9 cellular contexts compared by ENCODE assay signal in genomic region chr10:22623624-22624263, GRCh38.
DNase-seq lines count a peak whose midpoint lies in the region; ATAC-seq, FAIRE-seq and TF ChIP-seq lines count a peak whose summit lies in the region.
"Had no signal": no experiment of that assay in that cellular context is flagged by ENCODE, and none has a peak within 500 bp of the region (broad histone marks: within the 10 kb centered on the region; RNA-seq: fewer than 3 reads in every experiment).

No MANE protein-coding gene starts in this region.

- H3K79me2 ChIP-seq in keratinocyte (ENCODE audit: control insufficient read depth, insufficient read depth, low read length), result peaks cover 16% of the 10 kb centered on the region

- H3K9ac ChIP-seq in keratinocyte (ENCODE audit: control insufficient read depth, extremely low read depth, insufficient read depth, low read length), result no peak overlapping the region

- DNase-seq in stimulated activated CD4-positive, alpha-beta T cell treated with anti-CD3 and anti-CD28 coated beads, Interleukin-15, amount 100 ng/mL, for 24 hours, result peak; percentile 41
- no peak for DNase-seq in stimulated activated CD4-positive, alpha-beta T cell treated with anti-CD3 and anti-CD28 coated beads, Interleukin-4, amount 100 ng/mL, for 4 hours
- no peak for DNase-seq in keratinocyte (ENCODE audit: low read depth, low spot score)
- DNase-seq in upper lobe of left lung, result no peak
- no peak for DNase-seq in DMS153 (lab: John Stamatoyannopoulos, UW)

- H3K4me2 ChIP-seq in keratinocyte (ENCODE audit: control insufficient read depth, extremely low read depth, insufficient read depth, low read depth, low read length), result peak overlapping the region; percentile 29

- peaks cover 2% of the 10 kb centered on the region for H3K9me1 ChIP-seq in keratinocyte (ENCODE audit: control insufficient read depth, extremely low read depth, insufficient read depth, low read length)

- no peak for TF ChIP-seq POLR2A in upper lobe of left lung (IDR thresholded peaks at IDR 0.05)

- H3K4me1 Mint-ChIP-seq in activated T-helper 17 cell treated with anti-CD3 and anti-CD28 coated beads, Interleukin-2, amount 50 U/mL, for 72 hours, result peaks cover 62% of the 10 kb centered on the region

- H2AFZ ChIP-seq in keratinocyte (ENCODE audit: control insufficient read depth, low read length), result no peak overlapping the region

- dilution Hi-C loops in keratinocyte (cut with MboI; ENCODE audit: extremely low pct_ligation_motif_present, low sequenced_read_pairs), result no loop called here

- H3K36me3 Mint-ChIP-seq in activated T-helper 17 cell treated with anti-CD3 and anti-CD28 coated beads, Interleukin-2, amount 50 U/mL, for 72 hours (ENCODE audit: low read depth), result no peaks in the 10 kb centered on the region

- FAIRE-seq in keratinocyte (lab: Jason Lieb, UNC), result no peak

- H3K9me3 ChIP-seq in keratinocyte (ENCODE audit: control insufficient read depth, low read depth, low read length) (no peaks in the 10 kb centered on the region), upper lobe of left lung (no peaks in the 10 kb centered on the region)

- 74 to 90% methylated on average over 5 of the region's 5 CpGs for WGBS in upper lobe of left lung, 2 donors

- no peak overlapping the region for H3K27ac ChIP-seq in keratinocyte (ENCODE audit: control insufficient read depth, insufficient read depth, low read length)
- peak overlapping the region; percentile 5 to 68 (median 20) for H3K27ac ChIP-seq in upper lobe of left lung
- H3K27ac ChIP-seq: C4-2B had no signal

- no peak overlapping the region for H3K4me3 ChIP-seq in keratinocyte (ENCODE audit: control insufficient read depth in 2 of 3, extremely low read depth in 1 of 3, insufficient read depth in 2 of 3, low read depth in 1 of 3, low read length in 3 of 3)
- H3K4me3 ChIP-seq in upper lobe of left lung, result no peak overlapping the region

- TF ChIP-seq CTCF in keratinocyte (optimal IDR thresholded peaks at IDR 0.05 in 1 of 3, IDR thresholded peaks at IDR 0.05 in 1 of 3, conservative IDR thresholded peaks at IDR 0.05 in 1 of 3; ENCODE audit: extremely low read depth in 1 of 3, insufficient read depth in 2 of 3, low read length in 3 of 3) (no peak), upper lobe of left lung (IDR thresholded peaks at IDR 0.05) (no peak)

- H3K4me3 Mint-ChIP-seq in activated T-helper 17 cell treated with anti-CD3 and anti-CD28 coated beads, Interleukin-2, amount 50 U/mL, for 72 hours, result peak overlapping the region; percentile 81

- peaks cover 45% of the 10 kb centered on the region for H3K4me1 ChIP-seq in keratinocyte (ENCODE audit: control insufficient read depth, extremely low read depth, insufficient read depth, low read length)
- H3K4me1 ChIP-seq in upper lobe of left lung, result peaks cover 49 to 71% (median 60%) of the 10 kb centered on the region in 4 donors

- no peaks in the 10 kb centered on the region for H3K9me3 Mint-ChIP-seq in activated T-helper 17 cell treated with anti-CD3 and anti-CD28 coated beads, Interleukin-2, amount 50 U/mL, for 72 hours

- TF ChIP-seq EP300 in upper lobe of left lung (IDR thresholded peaks at IDR 0.05), result no peak

- H3K36me3 ChIP-seq in keratinocyte (ENCODE audit: control insufficient read depth in 2 of 2, extremely low read depth in 1 of 2, insufficient read depth in 2 of 2, low read length in 2 of 2) (no peaks in the 10 kb centered on the region), upper lobe of left lung (no peaks in the 10 kb centered on the region)

- no peaks in the 10 kb centered on the region for H4K20me1 ChIP-seq in keratinocyte (ENCODE audit: control insufficient read depth, extremely low read depth, insufficient read depth, low read length)

- peak overlapping the region; percentile 90 for H3K27ac Mint-ChIP-seq in activated T-helper 17 cell treated with anti-CD3 and anti-CD28 coated beads, Interleukin-2, amount 50 U/mL, for 72 hours

- H3K27me3 ChIP-seq in keratinocyte (ENCODE audit: control insufficient read depth, extremely low read depth, insufficient read depth, low read length), result no peaks in the 10 kb centered on the region
- H3K27me3 ChIP-seq in upper lobe of left lung, result no peaks in the 10 kb centered on the region

- ATAC-seq in activated T-helper 17 cell treated with anti-CD3 and anti-CD28 coated beads, Interleukin-2, amount 50 U/mL, for 72 hours (replicated peaks), result peak; percentile 58
- ATAC-seq in upper lobe of left lung (ENCODE audit: low FRiP score in 2 of 2) (no peak), GM18511 (IDR thresholded peaks at IDR 0.05; ENCODE audit: unreplicated experiment) (no peak), HG02885 (IDR thresholded peaks at IDR 0.05; ENCODE audit: poor library complexity, unreplicated experiment) (no peak)

- no peaks in the 10 kb centered on the region for H3K27me3 Mint-ChIP-seq in activated T-helper 17 cell treated with anti-CD3 and anti-CD28 coated beads, Interleukin-2, amount 50 U/mL, for 72 hours
